21 cellular contexts compared by ENCODE assay signal in the genomic region with DNA sequence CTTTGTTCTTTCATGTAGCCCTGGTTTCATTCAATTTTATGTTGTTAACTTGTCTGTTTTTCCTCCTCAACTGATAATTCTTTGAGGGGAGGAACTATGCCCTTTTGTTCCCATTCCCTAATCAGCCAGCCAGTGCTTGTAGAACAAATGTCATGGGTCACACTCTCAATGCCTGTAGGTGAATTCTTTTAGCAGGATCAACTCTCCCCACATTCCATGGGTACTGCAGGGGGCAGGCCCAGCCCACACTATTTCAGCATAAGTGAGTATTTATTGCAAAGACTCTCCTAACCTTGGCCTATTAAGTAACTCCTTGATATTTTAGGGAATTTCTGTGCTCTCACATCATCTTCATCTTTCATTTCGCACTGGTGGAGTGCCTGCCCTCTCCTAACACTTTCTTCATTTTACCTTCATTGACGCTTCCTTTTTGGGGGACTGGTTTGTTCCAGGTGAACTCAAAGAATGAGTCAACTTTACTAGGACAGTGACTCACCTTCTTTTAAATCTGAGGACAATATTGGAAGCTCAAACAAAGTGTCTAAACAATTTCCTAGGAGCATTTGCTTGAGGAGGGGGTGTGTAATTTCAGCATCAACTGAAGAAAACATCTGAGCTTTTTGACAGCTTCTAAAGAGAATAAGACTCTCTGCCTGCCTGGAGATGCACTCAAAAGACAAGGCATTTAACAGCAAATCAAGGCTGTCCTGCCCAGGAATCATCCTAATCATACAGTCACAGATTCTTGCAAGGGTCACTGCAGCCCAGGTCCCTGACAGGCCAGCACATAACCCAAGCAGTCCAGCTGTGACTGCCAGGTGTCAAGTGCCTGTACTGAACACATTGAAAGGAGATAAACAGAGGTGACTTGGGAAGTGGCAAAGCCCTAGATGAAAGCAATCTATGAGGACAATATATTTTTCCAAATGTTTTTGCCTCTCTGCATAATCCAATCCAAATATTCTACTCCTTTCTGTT.
DNase-seq lines count a peak whose midpoint lies in the region; ATAC-seq and TF ChIP-seq lines count a peak whose summit lies in the region.
"Had no signal": no experiment of that assay in that cellular context is flagged by ENCODE, and none has a peak within 500 bp of the region (broad histone marks: within the 10 kb centered on the region; RNA-seq: fewer than 3 reads in every experiment).

No MANE protein-coding gene starts in this region.

- H3K36me3 ChIP-seq in HCT116 (ENCODE audit: control insufficient read depth in 1 of 2, insufficient read depth in 2 of 2, low read length in 2 of 2) (no peaks in the 10 kb centered on the region), left ventricle myocardium inferior (no peaks in the 10 kb centered on the region)
- H3K36me3 ChIP-seq: pancreas, SJCRH30 had no signal

- H3K4me1 ChIP-seq in HCT116 (ENCODE audit: control insufficient read depth in 1 of 2, insufficient read depth in 2 of 2, low read length in 2 of 2) (peaks cover 27 to 39% of the 10 kb centered on the region in 2 experiments; a peak in 3 of 4 replicates), left ventricle myocardium inferior (peaks cover 3% of the 10 kb centered on the region)
- H3K4me1 ChIP-seq: body of pancreas, pancreas, SJCRH30 had no signal

- peaks cover 14% of the 10 kb centered on the region for H3K27me3 Mint-ChIP-seq in activated T-helper 2 cell treated with anti-CD3 and anti-CD28 coated beads, Interferon-gamma antibody, Interleukin-2, Interleukin-4, amounts not matched to agents 10 μg/mL and 5 μg/mL and 100 μg/mL, durations not matched to agents 14 hours and 24 hours and 36 hours (ENCODE audit: low read depth)
- H3K27me3 Mint-ChIP-seq: type B pancreatic cell had no signal

- H3K4me3 ChIP-seq in HCT116 (replicated peaks in 1 of 2; ENCODE audit: low read depth in 1 of 2, low read length in 2 of 2), result 0 out of 4 replicates have a peak overlapping the region, but pooled peaks of 1 of the 2 experiments have one; percentile 21
- H3K4me3 ChIP-seq in left ventricle myocardium inferior, result no peak overlapping the region
- H3K4me3 ChIP-seq: body of pancreas, pancreas, SJCRH30 had no signal

- H3K4me3 Mint-ChIP-seq in activated T-helper 2 cell treated with anti-CD3 and anti-CD28 coated beads, Interferon-gamma antibody, Interleukin-2, Interleukin-4, amounts not matched to agents 10 μg/mL and 5 μg/mL and 100 μg/mL, durations not matched to agents 14 hours and 24 hours and 36 hours (ENCODE audit: low read depth), result no peak overlapping the region
- H3K4me3 Mint-ChIP-seq: B cell; IgD-negative memory B cell; naive thymus-derived CD8-positive, alpha-beta T cell; stimulated activated naive CD8-positive, alpha-beta T cell treated with anti-CD3 and anti-CD28 coated beads, Interleukin-15, Interleukin-2, amounts not matched to agents 100 ng/mL and 50 ng/mL, for 24 hours; type B pancreatic cell had no signal

- TF ChIP-seq CTCF in HCT116 (IDR thresholded peaks at IDR 0.05 in 2 of 3, conservative IDR thresholded peaks at IDR 0.05 in 1 of 3; ENCODE audit: borderline replicate concordance in 1 of 3, insufficient read depth in 1 of 3, low read depth in 2 of 3, low read length in 2 of 3) (no peak), RWPE1 (conservative IDR thresholded peaks at IDR 0.05; ENCODE audit: low read depth) (no peak), left ventricle myocardium inferior (IDR thresholded peaks at IDR 0.05; ENCODE audit: borderline replicate concordance) (no peak)

- CTCF ChIA-PET in HCT116 (lab: Charles Lee) (no interaction called here), RWPE1 (lab: Yijun Ruan, JAX) (no interaction called here)

- TF ChIP-seq RAD21 in HCT116 (IDR thresholded peaks at IDR 0.05; ENCODE audit: low read depth), result no peak

- DNase-seq in HCT116 (ENCODE audit: low read depth, low spot score) (peak; percentile 27), RWPE1 (ENCODE audit: low spot score) (peak; percentile 37), left ventricle myocardium inferior (peak; percentile 23), sciatic nerve (ENCODE audit: low spot score) (no peak), HK-2 (ENCODE audit: unreplicated experiment) (no peak), T1000 (lab: John Stamatoyannopoulos, UW) (no peak)
- no peak for DNase-seq in activated T-helper 2 cell treated with anti-CD3 and anti-CD28 coated beads, Interferon-gamma antibody, Interleukin-2, Interleukin-4, amounts not matched to agents 10 μg/mL and 5 μg/mL and 100 μg/mL, durations not matched to agents 14 hours and 24 hours and 36 hours (ENCODE audit: low spot score)
- DNase-seq: activated CD8-positive, alpha-beta memory T cell treated with anti-CD3 and anti-CD28 coated beads, Interleukin-2, amount 50 U/mL, for 4 hours; body of pancreas; dermis blood vessel endothelial cell; DND-41; kidney glomerular epithelial cell; MM.1S; naive thymus-derived CD8-positive, alpha-beta T cell; NCI-H1694; pancreas; SJCRH30 had no signal

- H3K9me3 Mint-ChIP-seq in activated T-helper 2 cell treated with anti-CD3 and anti-CD28 coated beads, Interferon-gamma antibody, Interleukin-2, Interleukin-4, amounts not matched to agents 10 μg/mL and 5 μg/mL and 100 μg/mL, durations not matched to agents 14 hours and 24 hours and 36 hours, result no peaks in the 10 kb centered on the region
- H3K9me3 Mint-ChIP-seq: stimulated activated naive CD8-positive, alpha-beta T cell treated with anti-CD3 and anti-CD28 coated beads, Interleukin-15, Interleukin-2, amounts not matched to agents 100 ng/mL and 50 ng/mL, for 24 hours had no signal

- H3K27ac ChIP-seq in HCT116 (ENCODE audit: low read depth, low read length) (peak overlapping the region; percentile 4; the same call in 1 of the 2 replicates), RWPE1 (no peak overlapping the region), left ventricle myocardium inferior (replicated peaks) (peak overlapping the region; percentile 9)
- H3K27ac ChIP-seq: body of pancreas, pancreas, SJCRH30 had no signal

- POLR2A ChIA-PET in HCT116 (lab: Charles Lee) (no interaction called here), RWPE1 (lab: Yijun Ruan, JAX; ENCODE audit: low non-redundant PET) (no interaction called here)

- TF ChIP-seq POLR2A in HCT116 (IDR thresholded peaks at IDR 0.05; ENCODE audit: borderline replicate concordance, extremely low read depth, insufficient read depth, insufficient read length), result no peak

- no peaks in the 10 kb centered on the region for H3K36me3 Mint-ChIP-seq in activated T-helper 2 cell treated with anti-CD3 and anti-CD28 coated beads, Interferon-gamma antibody, Interleukin-2, Interleukin-4, amounts not matched to agents 10 μg/mL and 5 μg/mL and 100 μg/mL, durations not matched to agents 14 hours and 24 hours and 36 hours (ENCODE audit: low read depth)

- H3K79me2 ChIP-seq in HCT116 (ENCODE audit: insufficient read depth, low read length), result no peaks in the 10 kb centered on the region

- H3K27me3 ChIP-seq in HCT116 (ENCODE audit: insufficient read depth, low read length) (no peaks in the 10 kb centered on the region), left ventricle myocardium inferior (ENCODE audit: low read depth) (no peaks in the 10 kb centered on the region)
- H3K27me3 ChIP-seq: body of pancreas, pancreas, SJCRH30 had no signal

- H3K4me1 Mint-ChIP-seq in activated T-helper 2 cell treated with anti-CD3 and anti-CD28 coated beads, Interferon-gamma antibody, Interleukin-2, Interleukin-4, amounts not matched to agents 10 μg/mL and 5 μg/mL and 100 μg/mL, durations not matched to agents 14 hours and 24 hours and 36 hours (ENCODE audit: low read depth), result no peaks in the 10 kb centered on the region
- H3K4me1 Mint-ChIP-seq: B cell; naive thymus-derived CD8-positive, alpha-beta T cell had no signal

- ATAC-seq in HCT116, result peak; percentile 79
- ATAC-seq in sciatic nerve, result peak; percentile 92
- ATAC-seq: body of pancreas; naive thymus-derived CD8-positive, alpha-beta T cell; pancreas had no signal

- no peaks in the 10 kb centered on the region for H4K20me1 ChIP-seq in HCT116 (ENCODE audit: insufficient read depth)

- H2AFZ ChIP-seq in HCT116 (ENCODE audit: low read depth, low read length, poor library complexity, severe bottlenecking), result peak overlapping the region; percentile 66

- no TSS peak for BruUV-seq in HCT116 (replicated peaks; lab: Mats Ljungman, UMichigan)

- H3K4me2 ChIP-seq in HCT116 (ENCODE audit: low read length), result peak overlapping the region; percentile 63

- no peak overlapping the region for H3K9ac ChIP-seq in HCT116 (ENCODE audit: low read length)

- RAD21 ChIA-PET in HCT116 (lab: Charles Lee; ENCODE audit: low non-redundant PET in 1 of 2, low total read pairs in 2 of 2, uncharacterized antibody in 2 of 2, unreplicated experiment in 2 of 2), result no interaction called here

- intact Hi-C loops in HCT116 (cut with micrococcal nuclease) (no loop called here), left ventricle myocardium inferior (cut with micrococcal nuclease) (no loop called here), sciatic nerve (cut with DNase I) (no loop called here)
- intact Hi-C loops in activated T-helper 2 cell treated with anti-CD3 and anti-CD28 coated beads, Interferon-gamma antibody, Interleukin-2, Interleukin-4, amounts not matched to agents 10 μg/mL and 5 μg/mL and 100 μg/mL, durations not matched to agents 14 hours and 24 hours and 36 hours (cut with micrococcal nuclease), result no loop called here

- H3K9me2 ChIP-seq in HCT116 (ENCODE audit: insufficient read depth), result no peaks in the 10 kb centered on the region

- H3K27ac Mint-ChIP-seq in activated T-helper 2 cell treated with anti-CD3 and anti-CD28 coated beads, Interferon-gamma antibody, Interleukin-2, Interleukin-4, amounts not matched to agents 10 μg/mL and 5 μg/mL and 100 μg/mL, durations not matched to agents 14 hours and 24 hours and 36 hours, result no peak overlapping the region
- H3K27ac Mint-ChIP-seq: B cell; IgD-negative memory B cell; naive thymus-derived CD8-positive, alpha-beta T cell; stimulated activated naive CD8-positive, alpha-beta T cell treated with anti-CD3 and anti-CD28 coated beads, Interleukin-15, Interleukin-2, amounts not matched to agents 100 ng/mL and 50 ng/mL, for 24 hours; type B pancreatic cell had no signal

- H3K9me3 ChIP-seq in HCT116 (ENCODE audit: control insufficient read depth in 1 of 2, insufficient read depth in 1 of 2, low read depth in 1 of 2, low read length in 2 of 2) (no peaks in the 10 kb centered on the region), left ventricle myocardium inferior (replicated peaks) (peaks cover 7% of the 10 kb centered on the region)
- H3K9me3 ChIP-seq: body of pancreas, pancreas, SJCRH30 had no signal

TF ChIP-seq in HCT116, 20 proteins besides CTCF, POLR2A, EP300 and RAD21 (continues in another document):
- no peak for TF ChIP-seq ATF3 (IDR thresholded peaks at IDR 0.05)
- TF ChIP-seq JUND (IDR thresholded peaks at IDR 0.05), result peak; percentile 73
- TF ChIP-seq SIN3A (IDR thresholded peaks at IDR 0.05; ENCODE audit: low read depth), result no peak
- 0 out of 2 replicates have a peak, but pooled peaks have one; percentile 28 for TF ChIP-seq CEBPB (IDR thresholded peaks at IDR 0.05; ENCODE audit: low read depth)
- no peak for TF ChIP-seq YY1 (IDR thresholded peaks at IDR 0.05; ENCODE audit: extremely low read depth, insufficient replicate concordance, low read depth, low read length)

Comparison
In these comparisons a context has a peak if more than half of its experiments do, and no peak if none do; other contexts are left out.
1. DNase-seq: peak in HCT116 (single experiment), RWPE1 (single experiment) and left ventricle myocardium inferior (single experiment); none in sciatic nerve (single experiment), HK-2 (single experiment), T1000 (single experiment) and activated T-helper 2 cell treated with anti-CD3 and anti-CD28 coated beads, Interferon-gamma antibody, Interleukin-2, Interleukin-4, amounts not matched to agents 10 μg/mL and 5 μg/mL and 100 μg/mL, durations not matched to agents 14 hours and 24 hours and 36 hours (single experiment).